24 cellular contexts compared by ENCODE assay signal in the genomic region with DNA sequence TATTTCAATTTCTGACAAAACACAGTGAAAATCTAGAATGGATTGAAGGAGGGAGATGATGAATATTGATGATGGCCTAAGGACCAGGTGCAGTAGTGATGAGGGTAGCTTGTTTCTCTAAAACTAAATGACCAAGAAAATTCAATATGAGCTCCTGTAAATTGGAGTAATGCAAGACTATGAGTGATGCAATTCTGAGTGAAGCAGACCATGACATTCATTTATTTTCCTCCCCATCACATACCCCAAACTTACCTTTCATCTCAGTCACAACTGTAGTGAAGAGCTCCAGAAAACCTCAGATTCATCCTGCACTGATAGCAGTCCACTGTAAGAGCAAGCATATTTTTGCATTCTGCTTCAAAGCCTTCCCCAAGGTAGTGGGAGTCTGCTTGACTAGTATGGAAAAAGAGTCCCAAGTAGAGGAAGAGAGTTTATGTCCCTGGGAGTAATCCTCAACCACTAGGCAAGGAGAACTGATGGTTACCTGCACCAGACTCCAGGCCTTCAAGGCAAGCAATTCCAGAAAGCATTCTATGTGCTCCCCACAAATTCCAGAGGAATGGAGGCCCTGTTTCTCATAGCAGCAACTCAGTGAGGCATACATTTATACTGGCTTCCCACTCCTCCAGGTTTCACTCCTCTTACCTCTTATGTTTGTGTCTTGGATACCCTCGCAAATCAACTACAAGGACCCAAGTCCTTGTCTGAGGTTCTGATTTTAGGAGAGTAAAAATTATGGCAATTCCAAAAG. TPM values are rescaled to one million over a fixed set of nuclear protein-coding genes. Genes with fewer than 3 reads are reported as not detected.
DNase-seq lines count a peak whose midpoint lies in the region; ATAC-seq, FAIRE-seq and TF ChIP-seq lines count a peak whose summit lies in the region.
"Had no signal": no experiment of that assay in that cellular context is flagged by ENCODE, and none has a peak within 500 bp of the region (broad histone marks: within the 10 kb centered on the region; RNA-seq: fewer than 3 reads in every experiment).

No MANE protein-coding gene starts in this region.

- H3K4me3 Mint-ChIP-seq in CD14-positive monocyte = no peak overlapping the region
- H3K4me3 Mint-ChIP-seq: CD4-positive, alpha-beta memory T cell; IgD-negative memory B cell had no signal

- H3K36me3 ChIP-seq in PC-9 (ENCODE audit: low read depth) = no peaks in the 10 kb centered on the region
- H3K36me3 ChIP-seq in K562 (ENCODE audit: control insufficient read depth, insufficient read depth, low read length) = no peaks in the 10 kb centered on the region
- no peaks in the 10 kb centered on the region for H3K36me3 ChIP-seq in ascending aorta
- H3K36me3 ChIP-seq: BE2C, HAP-1, SJSA1 had no signal

- intact Hi-C loops in PC-9 (cut with micrococcal nuclease; ENCODE audit: unreplicated experiment) = no loop called here
- intact Hi-C loops in K562 (cut with micrococcal nuclease) = loop anchor here (10.0 kb wide), 1 partner anchor 342 kb away; no protein-coding TSS in a partner anchor
- intact Hi-C loops in ascending aorta (cut with DNase I) = no loop called here
- intact Hi-C loops in CD14-positive monocyte (cut with micrococcal nuclease) = no loop called here

- H3K4me2 ChIP-seq in A549 (peak overlapping the region; percentile 55), PC-9 (no peak overlapping the region), K562 (ENCODE audit: insufficient read depth, low read length) (no peak overlapping the region)

- H3K36me3 Mint-ChIP-seq in CD14-positive monocyte = no peaks in the 10 kb centered on the region
- H3K36me3 Mint-ChIP-seq: CD4-positive, alpha-beta memory T cell; IgD-negative memory B cell had no signal

- no peaks in the 10 kb centered on the region for H3K9me3 Mint-ChIP-seq in CD14-positive monocyte

- H3F3A ChIP-seq in PC-9 (ENCODE audit: insufficient read depth, low read depth) = no peaks in the 10 kb centered on the region

- H3K27me3 Mint-ChIP-seq in CD14-positive monocyte (ENCODE audit: low read depth in 3 of 3) = peaks cover 0 to 5% (median 0%) of the 10 kb centered on the region in 3 donors
- H3K27me3 Mint-ChIP-seq: CD4-positive, alpha-beta memory T cell; IgD-negative memory B cell had no signal

- TF ChIP-seq RAD21 in A549 (conservative IDR thresholded peaks at IDR 0.05 in 1 of 2, IDR thresholded peaks at IDR 0.05 in 1 of 2) (no peak), K562 (CRISPR knock-in tag; conservative IDR thresholded peaks at IDR 0.05 in 1 of 2, IDR thresholded peaks at IDR 0.05 in 1 of 2) (no peak)

- H4K20me1 ChIP-seq in PC-9 (ENCODE audit: insufficient read depth) = no peaks in the 10 kb centered on the region
- H4K20me1 ChIP-seq in K562 (replicated peaks; ENCODE audit: control insufficient read depth, insufficient read depth, low read length) = no peaks in the 10 kb centered on the region

- BruUV-seq in PC-9 (replicated peaks; lab: Mats Ljungman, UMichigan) = no TSS peak
- BruUV-seq in K562 (replicated peaks; lab: Mats Ljungman, UMichigan) = no TSS peak

- ATAC-seq in A549 = no peak
- ATAC-seq in K562 = no peak
- no peak for ATAC-seq in GM18909 (IDR thresholded peaks at IDR 0.05; ENCODE audit: poor library complexity, unreplicated experiment)

- POLR2A ChIA-PET in A549 (lab: Yijun Ruan, JAX) (interaction anchor here (1.8 kb wide), 1 partner anchor 24 kb away, joined by 5 read pairs; no protein-coding TSS in a partner anchor), PC-9 (lab: Charles Lee; ENCODE audit: unreplicated experiment) (interaction anchor here (0.6 kb wide), 1 partner anchor 309 kb away, joined by 3 read pairs; no protein-coding TSS in a partner anchor), K562 (lab: Yijun Ruan, JAX) (no interaction called here)

- H3K4me1 ChIP-seq in A549 = peaks cover 24% of the 10 kb centered on the region
- peaks cover 14% of the 10 kb centered on the region; the same call in 1 of the 2 replicates for H3K4me1 ChIP-seq in PC-9 (replicated peaks; ENCODE audit: insufficient read depth)
- peaks cover 0 to 2% of the 10 kb centered on the region in 2 experiments; a peak in 1 of 5 replicates for H3K4me1 ChIP-seq in K562 (replicated peaks in 1 of 2; ENCODE audit: control insufficient read depth in 2 of 2, insufficient read depth in 2 of 2, low read length in 2 of 2)
- no peaks in the 10 kb centered on the region for H3K4me1 ChIP-seq in ascending aorta
- H3K4me1 ChIP-seq: BE2C, HAP-1 had no signal

- H2AFZ ChIP-seq in PC-9 (no peak overlapping the region), K562 (ENCODE audit: low read depth, low read length) (no peak overlapping the region)

- no peak overlapping the region for H3K9ac ChIP-seq in K562 (ENCODE audit: insufficient read depth in 1 of 2, low read depth in 2 of 2, low read length in 2 of 2)

- no peak for TF ChIP-seq CTCF in A549 (IDR thresholded peaks at IDR 0.05)
- no peak for TF ChIP-seq CTCF in PC-9 (conservative IDR thresholded peaks at IDR 0.05)
- TF ChIP-seq CTCF in K562 (IDR thresholded peaks at IDR 0.05 in 2 of 3, conservative IDR thresholded peaks at IDR 0.05 in 1 of 3; ENCODE audit: insufficient read depth in 2 of 3, low read depth in 1 of 3, low read length in 3 of 3) = no peak
- no peak for TF ChIP-seq CTCF in ascending aorta (IDR thresholded peaks at IDR 0.05)
- no peak for TF ChIP-seq CTCF in CD14-positive monocyte (IDR thresholded peaks at IDR 0.05)

- H3K9me3 ChIP-seq in A549 = peaks cover 8% of the 10 kb centered on the region; the same call in 1 of the 3 replicates
- no peaks in the 10 kb centered on the region for H3K9me3 ChIP-seq in PC-9 (ENCODE audit: insufficient read depth, low read depth)
- no peaks in the 10 kb centered on the region for H3K9me3 ChIP-seq in K562 (replicated peaks; ENCODE audit: control insufficient read depth, insufficient read depth, low read depth, low read length)
- no peaks in the 10 kb centered on the region for H3K9me3 ChIP-seq in ascending aorta
- H3K9me3 ChIP-seq: BE2C, HAP-1, SJSA1 had no signal

- 94% methylated on average over 1 of the region's 1 CpG for WGBS in A549 (ENCODE audit: missing lambda C conversion rate)
- 89% methylated on average over 1 of the region's 1 CpG for WGBS in K562 (ENCODE audit: insufficient coverage, low coverage, missing lambda C conversion rate)

- H3K9me1 ChIP-seq in K562 (ENCODE audit: control insufficient read depth, insufficient read depth, low read length) = no peaks in the 10 kb centered on the region

- in situ Hi-C loops in K562 (cut with MboI) = no loop called here

- H3K9me2 ChIP-seq in PC-9 (ENCODE audit: insufficient read depth) = no peaks in the 10 kb centered on the region

- no peak overlapping the region for H3K4me3 ChIP-seq in A549
- H3K4me3 ChIP-seq in PC-9 = no peak overlapping the region
- no peak overlapping the region for H3K4me3 ChIP-seq in K562
- no peak overlapping the region for H3K4me3 ChIP-seq in ascending aorta
- H3K4me3 ChIP-seq: HAP-1, SJSA1 had no signal

- H3K27me3 ChIP-seq in PC-9 (ENCODE audit: insufficient read depth, low read depth) (no peaks in the 10 kb centered on the region), K562 (ENCODE audit: control insufficient read depth in 2 of 2, insufficient read depth in 2 of 2, low read length in 2 of 2) (no peaks in the 10 kb centered on the region), ascending aorta (no peaks in the 10 kb centered on the region)
- H3K27me3 ChIP-seq: BE2C, SJSA1 had no signal

- TF ChIP-seq EP300 in A549 (IDR thresholded peaks at IDR 0.05) (no peak), K562 (IDR thresholded peaks at IDR 0.05; ENCODE audit: low read length) (no peak)

- H3K27ac ChIP-seq in A549 = peak overlapping the region; percentile 81 to 89
- H3K27ac ChIP-seq in PC-9 = peak overlapping the region; percentile 37; the same call in 1 of the 2 replicates
- H3K27ac ChIP-seq in K562 (ENCODE audit: extremely low read depth, low read depth, low read length) = no peak overlapping the region
- no peak overlapping the region for H3K27ac ChIP-seq in ascending aorta
- H3K27ac ChIP-seq: HL-60 had no signal

- no peak for TF ChIP-seq POLR2A in A549 (IDR thresholded peaks at IDR 0.05; ENCODE audit: low read length)
- TF ChIP-seq POLR2A in K562 (conservative IDR thresholded peaks at IDR 0.05) = no peak

- no peaks in the 10 kb centered on the region for H3K4me1 Mint-ChIP-seq in CD14-positive monocyte
- H3K4me1 Mint-ChIP-seq: CD4-positive, alpha-beta memory T cell; IgD-negative memory B cell had no signal

- CTCF ChIA-PET in A549 (lab: Yijun Ruan, JAX) = interaction anchor here (1.3 to 1.5 kb wide), 3 partner anchors 8 to 254 kb away, joined by 3 to 6 read pairs (median 3); no protein-coding TSS in a partner anchor
- CTCF ChIA-PET in PC-9 (lab: Charles Lee) = no interaction called here
- CTCF ChIA-PET in K562 (lab: Yijun Ruan, JAX; ENCODE audit: low intra/inter-chr PET ratio) = no interaction called here

- DNase-seq in A549 (ENCODE audit: low read depth in 1 of 2, low spot score in 1 of 2) (no peak), PC-9 (no peak), K562 (ENCODE audit: extremely low read depth in 1 of 4, low spot score in 3 of 4) (no peak), kidney glomerular epithelial cell (lab: John Stamatoyannopoulos, UW) (peak; percentile 85), ascending aorta (ENCODE audit: low spot score in 2 of 2) (no peak), ureter (ENCODE audit: low spot score) (no peak), CD14-positive monocyte (ENCODE audit: low spot score) (no peak)
- DNase-seq: 8988T, BE2C, DMS53, NCI-H1105 treated with DMSO at 0.1 percent for 48 hours, NCI-H1694, NCI-H2227 treated with DMSO at 0.1 percent for 48 hours, NCI-H510A treated with DMSO at 0.1 percent for 48 hours, NCI-H774 had no signal

- FAIRE-seq in A549 (lab: Jason Lieb, UNC) (no peak), K562 (lab: Jason Lieb, UNC) (no peak)
- FAIRE-seq: GM12891, GM18507, HTR-8/SVneo had no signal

- H3K27ac Mint-ChIP-seq in CD14-positive monocyte = no peak overlapping the region
- H3K27ac Mint-ChIP-seq: CD4-positive, alpha-beta memory T cell; IgD-negative memory B cell had no signal

- H3K79me2 ChIP-seq in PC-9 (ENCODE audit: low read depth) (no peaks in the 10 kb centered on the region), K562 (ENCODE audit: control insufficient read depth, insufficient read depth, low read length) (no peaks in the 10 kb centered on the region)

RNA-seq across cellular contexts. Expression of a gene that starts 47.2 kb away (rescaled TPM):
- polyA plus RNA-seq in A549 (2011; rRNA removed) = 16.3 and 20.0 TPM in 2 replicates
- 23.1 and 27.7 TPM in 2 replicates for polyA plus RNA-seq in A549 (2012; cell fraction: cytosol; rRNA removed)
- polyA plus RNA-seq in A549 (2012; cell fraction: nucleus; rRNA removed) = 15.8 and 29.3 TPM in 2 replicates
- polyA plus RNA-seq in A549 (2017; fragmentation: RNase III; extraction: RNeasy Plus Mini Kit Qiagen cat#74134 plus additional on column Dnase treatment) = 12.9 to 16.2 TPM (median 14.9 TPM) in 3 replicates
- polyA minus RNA-seq in A549 (2011; rRNA and poly(A)+ RNA removed) = 3.1 and 5.4 TPM in 2 replicates
- 0.33 TPM in 1 of 2 replicates, not detected in the other for total RNA-seq in PC-9 (2021)
- total RNA-seq in K562 (2011; cell fraction: chromatin; rRNA removed; ENCODE audit: low replicate concordance) = 0.28 TPM in 1 of 2 replicates, not detected in the other
- 0.33 and 0.53 TPM in 2 replicates for total RNA-seq in K562 (2011; cell fraction: nucleolus; rRNA removed)
- 0.37 and 1.4 TPM in 2 replicates for total RNA-seq in K562 (2011; cell fraction: nucleoplasm; rRNA removed)
- 2.2 TPM in 1 of 2 replicates, not detected in the other for total RNA-seq in K562 (2014; rRNA removed)
- total RNA-seq in K562 (2014; rRNA removed; fragmentation: Illumina TruSeq; extraction: Trizol) = 0.22 and 0.29 TPM in 2 replicates
- not detected in 2 replicates for total RNA-seq in K562 (2015; rRNA removed; fragmentation: Illumina TruSeq; extraction: Trizol)
- 0.22 TPM in 1 of 2 replicates, not detected in the other for total RNA-seq in K562 (2021)
- 0.20 and 0.71 TPM in 2 replicates for polyA plus RNA-seq in K562 (2011; rRNA removed)
- polyA plus RNA-seq in K562 (2011; cell fraction: cytosol; rRNA removed) = 0.63 TPM in 1 of 2 replicates, not detected in the other
- polyA plus RNA-seq in K562 (2011; cell fraction: nucleus; rRNA removed) = 0.25 and 1.6 TPM in 2 replicates
- 0.21 and 0.42 TPM in 2 replicates for polyA plus RNA-seq in K562 (2012)
- 0.25 and 0.34 TPM in 2 replicates for polyA plus RNA-seq in K562 (2014; fragmentation: Illumina TruSeq; extraction: Trizol)
- under 1 TPM in 1 of 2 experiments, not detected in 1; 0.07 TPM for polyA plus RNA-seq in K562 (2014; fragmentation: Nextera tagmentation; extraction: Ambion mirVana)
- 0.17 TPM in 1 of 2 replicates, not detected in the other for polyA plus RNA-seq in K562 (2014; rRNA removed)
- polyA minus RNA-seq in K562 (2011; rRNA and poly(A)+ RNA removed) = 0.39 TPM in 1 of 2 replicates, not detected in the other
- not detected in 2 replicates for polyA minus RNA-seq in K562 (2011; cell fraction: cytosol; rRNA and poly(A)+ RNA removed)
- 0.33 TPM in 1 of 2 replicates, not detected in the other for polyA minus RNA-seq in K562 (2011; cell fraction: nucleus; rRNA and poly(A)+ RNA removed)
- total RNA-seq in ascending aorta = 18.0 TPM
- total RNA-seq in ureter = 0.55 TPM
- polyA plus RNA-seq in CD14-positive monocyte = 1 to 10 TPM; 1.7 to 4.4 TPM
- total RNA-seq: CD4-positive, alpha-beta memory T cell had no signal
- polyA plus RNA-seq: CD4-positive, alpha-beta memory T cell; IgD-negative memory B cell had no signal

Comparison
In these comparisons a context has a peak if more than half of its experiments do, and no peak if none do; other contexts are left out.
1. H3K27ac ChIP-seq: peak in A549 (2 of 2) and PC-9 (single experiment); none in K562 (single experiment) and ascending aorta (0 of 2).